In the genomic region with DNA sequence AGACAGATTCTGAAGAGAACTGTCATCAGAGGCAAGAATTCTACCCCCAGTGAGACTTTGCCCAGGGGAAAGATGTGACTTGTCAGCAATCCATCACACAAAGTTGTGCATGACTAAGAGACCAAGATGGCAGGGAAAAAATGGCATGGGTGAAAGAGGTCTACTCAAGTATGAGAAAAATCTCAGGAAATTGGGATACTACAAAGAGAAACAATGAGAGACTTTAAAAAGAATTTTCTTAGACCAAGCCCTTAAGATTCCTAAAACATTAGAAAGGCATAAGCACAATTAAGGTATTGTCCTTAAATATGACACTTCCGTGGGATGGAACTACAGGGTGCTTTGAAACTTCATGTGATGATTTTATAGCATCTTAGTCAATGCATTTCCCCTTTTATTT, we compare ENCODE assay signal across 20 cellular contexts. TPM values are rescaled to one million over a fixed set of nuclear protein-coding genes. Genes with fewer than 3 reads are reported as not detected.
DNase-seq lines count a peak whose midpoint lies in the region; ATAC-seq, FAIRE-seq and TF ChIP-seq lines count a peak whose summit lies in the region.
"Had no signal": no experiment of that assay in that cellular context is flagged by ENCODE, and none has a peak within 500 bp of the region (broad histone marks: within the 10 kb centered on the region; RNA-seq: fewer than 3 reads in every experiment).

No MANE protein-coding gene starts in this region.

- no peak overlapping the region for H2AK5ac ChIP-seq in IMR-90 (ENCODE audit: low read depth, low read length)
- H2AK5ac ChIP-seq in mesenchymal stem cell (ENCODE audit: low read length, severe bottlenecking), result no peak overlapping the region

- no peak overlapping the region for H2BK12ac ChIP-seq in mesenchymal stem cell (ENCODE audit: low read length in 2 of 2)

- H3K9me3 Mint-ChIP-seq in astrocyte (ENCODE audit: unreplicated experiment), result peaks cover 18% of the 10 kb centered on the region

- H4K91ac ChIP-seq in IMR-90 (ENCODE audit: insufficient read depth, low read depth, low read length), result peak overlapping the region; percentile 31; the same call in 1 of the 2 replicates
- H4K91ac ChIP-seq in mesenchymal stem cell (ENCODE audit: low read length), result no peak overlapping the region

- H3K4me1 Mint-ChIP-seq in astrocyte (ENCODE audit: low read depth, unreplicated experiment), result peaks cover 38% of the 10 kb centered on the region

- CTCF ChIA-PET in IMR-90 (lab: Yijun Ruan, JAX), result no interaction called here

- H2BK120ac ChIP-seq in IMR-90 (ENCODE audit: low read depth, low read length) (peak overlapping the region; percentile 96; the same call in 1 of the 2 replicates), mesenchymal stem cell (ENCODE audit: low read depth, low read length) (no peak overlapping the region)

- peak; percentile 67 for ATAC-seq in IMR-90 (ENCODE audit: low read depth)
- no peak for ATAC-seq in GM21447 (IDR thresholded peaks at IDR 0.05; ENCODE audit: unreplicated experiment)
- ATAC-seq: HepG2, left lung had no signal

- POLR2A ChIA-PET in IMR-90 (lab: Charles Lee; ENCODE audit: unreplicated experiment), result no interaction called here

- H3K27ac ChIP-seq in IMR-90 (ENCODE audit: insufficient read depth, low read length) (no peak overlapping the region), astrocyte (ENCODE audit: low read depth, low read length) (peak overlapping the region; percentile 69), mesenchymal stem cell (ENCODE audit: low read length, poor library complexity, severe bottlenecking) (peak overlapping the region; percentile 94)
- H3K27ac ChIP-seq: left lung, sigmoid colon had no signal

- dilution Hi-C loops in IMR-90 (cut with HindIII; ENCODE audit: low sequenced_read_pairs, unreplicated experiment), result no loop called here

- TF ChIP-seq RAD21 in IMR-90 (IDR thresholded peaks at IDR 0.05; ENCODE audit: low read length), result no peak

- H3K9ac ChIP-seq in IMR-90 (ENCODE audit: low read depth, low read length), result no peak overlapping the region
- H3K9ac ChIP-seq in astrocyte (ENCODE audit: low read length), result peak overlapping the region; percentile 31
- no peak overlapping the region for H3K9ac ChIP-seq in mesenchymal stem cell (ENCODE audit: low read length)

- intact Hi-C loops in IMR-90 (cut with micrococcal nuclease), result no loop called here
- intact Hi-C loops in head of caudate nucleus (cut with DNase I), result no loop called here

- H3K4ac ChIP-seq in IMR-90 (ENCODE audit: low read depth, low read length), result 0 out of 2 replicates have a peak overlapping the region, but pooled peaks have one; percentile 80
- no peak overlapping the region for H3K4ac ChIP-seq in mesenchymal stem cell (ENCODE audit: low read depth in 1 of 2, low read length in 2 of 2)

- H3K4me3 ChIP-seq in IMR-90 (ENCODE audit: insufficient read depth, low read depth, low read length) (no peak overlapping the region), astrocyte (ENCODE audit: insufficient read depth, low read depth, low read length) (no peak overlapping the region), mesenchymal stem cell (ENCODE audit: insufficient read depth in 1 of 2, low read depth in 1 of 2, low read length in 2 of 2) (no peak overlapping the region)
- H3K4me3 ChIP-seq: left lung, sigmoid colon had no signal

- no peaks in the 10 kb centered on the region for H3K27me3 ChIP-seq in IMR-90 (ENCODE audit: control insufficient read depth, insufficient read depth, low read length)
- no peaks in the 10 kb centered on the region for H3K27me3 ChIP-seq in astrocyte (ENCODE audit: insufficient read depth, low read length)
- no peaks in the 10 kb centered on the region for H3K27me3 ChIP-seq in mesenchymal stem cell (ENCODE audit: control insufficient read depth in 1 of 2, insufficient read depth in 1 of 2, low read length in 2 of 2)
- H3K27me3 ChIP-seq: left lung, sigmoid colon had no signal

- H3K79me1 ChIP-seq in IMR-90 (ENCODE audit: low read depth in 1 of 2, low read length in 2 of 2) (no peaks in the 10 kb centered on the region), mesenchymal stem cell (replicated peaks; ENCODE audit: low read length, poor library complexity, severe bottlenecking) (no peaks in the 10 kb centered on the region)

- peak overlapping the region; percentile 95; the same call in 1 of the 2 replicates for H2BK20ac ChIP-seq in IMR-90 (ENCODE audit: low read depth, low read length)

- H4K20me1 ChIP-seq in IMR-90 (ENCODE audit: insufficient read depth, low read length), result no peaks in the 10 kb centered on the region
- H4K20me1 ChIP-seq in astrocyte (ENCODE audit: insufficient read depth, low read length), result no peaks in the 10 kb centered on the region

- H3K9me3 ChIP-seq in IMR-90 (ENCODE audit: control insufficient read depth, insufficient read depth, low read length) (peaks cover 11% of the 10 kb centered on the region), astrocyte (ENCODE audit: insufficient read depth, low read depth, low read length) (peaks cover 8% of the 10 kb centered on the region), mesenchymal stem cell (ENCODE audit: control insufficient read depth, low read length) (peaks cover 17% of the 10 kb centered on the region)

- no peak overlapping the region for H4K5ac ChIP-seq in IMR-90 (ENCODE audit: low read depth, low read length)

- H3K14ac ChIP-seq in IMR-90 (replicated peaks; ENCODE audit: low read depth, low read length) (no peak overlapping the region), mesenchymal stem cell (ENCODE audit: low read length in 2 of 2) (no peak overlapping the region)

- H3K4me1 ChIP-seq in IMR-90 (ENCODE audit: control insufficient read depth, insufficient read depth, low read length) (peaks cover 5% of the 10 kb centered on the region), astrocyte (ENCODE audit: insufficient read depth, low read length) (peaks cover 9% of the 10 kb centered on the region), mesenchymal stem cell (ENCODE audit: control insufficient read depth, insufficient read depth, low read depth, low read length) (peaks cover 10% of the 10 kb centered on the region)
- H3K4me1 ChIP-seq: left lung, sigmoid colon had no signal

- H2AFZ ChIP-seq in IMR-90 (replicated peaks; ENCODE audit: low read length, poor library complexity) (no peak overlapping the region), astrocyte (ENCODE audit: low read depth, low read length) (no peak overlapping the region), mesenchymal stem cell (ENCODE audit: low read depth, low read length) (no peak overlapping the region)

- H3K9me1 ChIP-seq in IMR-90 (ENCODE audit: insufficient read depth, low read length), result no peaks in the 10 kb centered on the region

- H3K36me3 ChIP-seq in IMR-90 (ENCODE audit: control insufficient read depth, insufficient read depth, low read length) (no peaks in the 10 kb centered on the region), astrocyte (ENCODE audit: insufficient read depth, low read length) (no peaks in the 10 kb centered on the region), mesenchymal stem cell (ENCODE audit: control insufficient read depth in 1 of 2, insufficient read depth in 2 of 2, low read depth in 1 of 2, low read length in 2 of 2) (no peaks in the 10 kb centered on the region)
- H3K36me3 ChIP-seq: left lung, sigmoid colon had no signal

- no peaks in the 10 kb centered on the region for H3K79me2 ChIP-seq in astrocyte (ENCODE audit: insufficient read depth, low read length)

- H2BK15ac ChIP-seq in IMR-90 (ENCODE audit: low read depth, low read length) (0 out of 3 replicates have a peak overlapping the region, but pooled peaks have one; percentile 7), mesenchymal stem cell (ENCODE audit: low read depth, poor library complexity, severe bottlenecking) (no peak overlapping the region)

- H3K27ac Mint-ChIP-seq in astrocyte (ENCODE audit: unreplicated experiment), result peak overlapping the region; percentile 96
- H3K27ac Mint-ChIP-seq: endodermal cell had no signal

- in situ Hi-C loops in Caki2 (cut with HindIII; ENCODE audit: low pct_unique_long_range_greater_than_20kb, low sequenced_read_pairs), result no loop called here
- in situ Hi-C loops in IMR-90 (cut with MboI; ENCODE audit: low sequenced_read_pairs), result no loop called here

- H3K18ac ChIP-seq in IMR-90 (ENCODE audit: low read depth, low read length) (no peak overlapping the region), mesenchymal stem cell (ENCODE audit: low read depth in 1 of 2, low read length in 2 of 2) (no peak overlapping the region)

- H3K23ac ChIP-seq in IMR-90 (ENCODE audit: low read depth, low read length), result no peak overlapping the region
- H3K23ac ChIP-seq in mesenchymal stem cell (ENCODE audit: low read length in 2 of 2), result no peak overlapping the region

- no peak overlapping the region for H3K56ac ChIP-seq in IMR-90 (ENCODE audit: extremely low read depth, insufficient read depth, low read length)

- peak overlapping the region; percentile 48 for H2BK5ac ChIP-seq in IMR-90 (ENCODE audit: low read depth, low read length, poor library complexity, severe bottlenecking)
- H2BK5ac ChIP-seq in mesenchymal stem cell (ENCODE audit: low read depth, low read length, poor library complexity, severe bottlenecking), result no peak overlapping the region

- TF ChIP-seq POLR2A in IMR-90 (IDR thresholded peaks at IDR 0.05; ENCODE audit: low read depth, low read length), result no peak

- H2AK9ac ChIP-seq in IMR-90 (replicated peaks; ENCODE audit: low read depth, low read length, poor library complexity), result no peak overlapping the region

- no TSS peak for BruUV-seq in IMR-90 (replicated peaks; lab: Mats Ljungman, UMichigan)

- H4K8ac ChIP-seq in IMR-90 (ENCODE audit: low read depth in 2 of 2, low read length in 2 of 2) (no peak overlapping the region; a peak in 1 of 4 replicates), mesenchymal stem cell (ENCODE audit: low read length) (no peak overlapping the region)

- H3K27me3 Mint-ChIP-seq in astrocyte (ENCODE audit: low read depth, unreplicated experiment), result no peaks in the 10 kb centered on the region

- DNase-seq in Caki2 (ENCODE audit: low read depth), result peak; percentile 40
- DNase-seq in IMR-90, result peak; percentile 65
- DNase-seq in astrocyte (ENCODE audit: low read depth), result peak; percentile 93
- no peak for DNase-seq in mesenchymal stem cell
- no peak for DNase-seq in NCI-H69 (lab: John Stamatoyannopoulos, UW)
- DNase-seq in DMS153 treated with DMSO at 0.1 percent for 48 hours (lab: John Stamatoyannopoulos, UW; ENCODE audit: unreplicated experiment), result no peak
- DNase-seq in head of caudate nucleus, result no peak
- DNase-seq: activated CD4-positive, alpha-beta T cell treated with anti-CD3 and anti-CD28 coated beads for 4 hours; activated effector memory CD4-positive, alpha-beta T cell treated with anti-CD3 and anti-CD28 coated beads, Interleukin-2, amount 50 U/mL, for 16 hours; amniotic stem cell; left lung; NCI-H187; NCI-H510A; occipital lobe; sigmoid colon; stimulated activated CD4-positive, alpha-beta T cell treated with anti-CD3 and anti-CD28 coated beads, Interleukin-1b, Interleukin-23, amount 100 ng/mL, for 48 hours had no signal

- no peak overlapping the region for H3K4me3 Mint-ChIP-seq in astrocyte (ENCODE audit: unreplicated experiment)
- H3K4me3 Mint-ChIP-seq: endodermal cell had no signal

- no peak overlapping the region; the same call in 1 of the 2 replicates for H3K4me2 ChIP-seq in IMR-90 (ENCODE audit: low read depth, low read length)
- peak overlapping the region; percentile 35 for H3K4me2 ChIP-seq in astrocyte (ENCODE audit: low read length)
- H3K4me2 ChIP-seq in mesenchymal stem cell (ENCODE audit: low read length, poor library complexity, severe bottlenecking), result no peak overlapping the region

- H3K36me3 Mint-ChIP-seq in astrocyte (ENCODE audit: low read depth, unreplicated experiment), result peaks cover 2% of the 10 kb centered on the region

- WGBS in IMR-90 (ENCODE audit: extremely low coverage in 2 of 2, insufficient read length in 1 of 2), 2 experiments, result no CpG with 5 or more reads among the region's 1 CpG
- WGBS in mesenchymal stem cell, result no CpG with 5 or more reads among the region's 1 CpG

- TF ChIP-seq CTCF in IMR-90 (conservative IDR thresholded peaks at IDR 0.05; ENCODE audit: low read depth, low read length) (no peak), astrocyte (IDR thresholded peaks at IDR 0.05; ENCODE audit: insufficient read depth, low read depth, low read length) (no peak)

- peak; percentile 59 for FAIRE-seq in astrocyte (lab: Jason Lieb, UNC)
- FAIRE-seq: D721Med, HepG2 had no signal

RNA-seq across cellular contexts. Expression of a gene that starts 45.6 kb away (rescaled TPM):
- total RNA-seq in Caki2 (2014; rRNA removed; shearing (Covaris generic); ENCODE audit: low replicate concordance), result 0.17 and 10.2 TPM in 2 replicates
- 53.3 and 61.5 TPM in 2 replicates for total RNA-seq in IMR-90 (2012; rRNA removed)
- 10.9 and 14.2 TPM in 2 replicates for polyA plus RNA-seq in IMR-90 (2012; rRNA removed)
- 3.6 and 4.6 TPM in 2 replicates for polyA plus RNA-seq in IMR-90 (2012; cell fraction: cytosol; rRNA removed)
- polyA plus RNA-seq in IMR-90 (2012; cell fraction: nucleus; rRNA removed; ENCODE audit: low replicate concordance), result 10.3 and 32.7 TPM in 2 replicates
- 14.9 and 31.6 TPM in 2 replicates for total RNA-seq in astrocyte
- 25.7 TPM for polyA plus RNA-seq in mesenchymal stem cell (2013, experiment 1 of 2)
- 24.3 TPM for polyA plus RNA-seq in mesenchymal stem cell (2013, experiment 2 of 2)
- total RNA-seq: HepG2 had no signal
- polyA plus RNA-seq: HepG2 had no signal

Comparison
In these comparisons a context has a peak if more than half of its experiments do, and no peak if none do; other contexts are left out.
1. DNase-seq: peak in Caki2 (single experiment), IMR-90 (single experiment) and astrocyte (single experiment); none in mesenchymal stem cell (single experiment), NCI-H69 (single experiment), DMS153 treated with DMSO at 0.1 percent for 48 hours (single experiment) and head of caudate nucleus (0 of 42).